ENCODE assay signal across 8 cellular contexts in the genomic region with DNA sequence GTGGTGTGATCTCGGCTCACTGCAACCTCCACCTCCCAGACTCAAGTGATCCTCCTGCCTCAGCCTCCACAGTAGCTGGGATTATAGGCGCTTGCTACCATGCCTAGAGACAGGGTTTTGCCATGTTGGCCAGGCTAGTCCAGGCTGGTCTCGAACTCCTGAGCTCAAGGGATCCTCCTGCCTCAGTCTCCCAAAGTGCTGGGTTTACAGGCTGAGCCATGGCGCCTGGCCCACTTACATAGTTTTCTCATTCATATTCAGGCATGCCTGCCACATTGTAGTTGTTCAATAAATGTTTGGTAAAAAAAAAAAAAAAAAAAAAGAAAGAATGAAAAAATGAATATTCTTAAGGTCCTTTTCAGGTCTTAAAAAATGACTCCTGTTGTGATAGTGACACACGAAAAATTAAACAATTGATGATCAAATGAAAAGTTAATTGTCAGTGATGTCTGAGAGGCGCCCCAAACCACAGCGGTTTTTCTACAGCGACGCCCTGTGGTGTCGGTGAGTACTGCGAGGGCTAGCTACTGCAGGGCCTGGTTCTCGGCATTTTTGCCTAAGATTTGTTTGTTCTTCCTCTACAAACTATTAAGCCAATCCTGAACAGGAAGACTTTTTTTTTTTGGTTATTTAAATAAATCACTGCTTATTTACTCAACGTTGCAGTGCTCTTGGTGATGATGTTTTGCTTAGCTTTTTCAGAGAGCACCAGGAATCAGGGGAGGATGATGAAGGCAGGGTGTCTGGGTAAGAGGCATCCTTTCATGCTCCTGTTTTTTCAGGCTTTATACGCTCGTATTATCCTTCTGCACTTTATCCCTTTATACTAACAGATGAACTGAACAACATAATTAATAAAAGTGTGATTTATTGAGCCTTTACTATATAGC.
DNase-seq lines count a peak whose midpoint lies in the region; ATAC-seq and TF ChIP-seq lines count a peak whose summit lies in the region.

No MANE protein-coding gene starts in this region.

- no peak overlapping the region for H3K4me3 ChIP-seq in OCI-LY7 (ENCODE audit: low read depth, low read length, poor library complexity, severe bottlenecking)
- no peak overlapping the region for H3K4me3 ChIP-seq in breast epithelium
- no peak overlapping the region for H3K4me3 ChIP-seq in left lung

- H3K4me1 ChIP-seq in OCI-LY7 (ENCODE audit: insufficient read depth, low read length, poor library complexity, severe bottlenecking) (no peaks in the 10 kb centered on the region), breast epithelium (no peaks in the 10 kb centered on the region), left lung (no peaks in the 10 kb centered on the region)

- no TSS peak for BruUV-seq in OCI-LY7 (replicated peaks; lab: Mats Ljungman, UMichigan)

- no peaks in the 10 kb centered on the region for H3K9me2 ChIP-seq in OCI-LY7 (ENCODE audit: insufficient read depth, low read length)

- peak; percentile 46 for TF ChIP-seq CTCF in OCI-LY7 (conservative IDR thresholded peaks at IDR 0.05; ENCODE audit: low read length)
- peak; percentile 70 to 82 (median 76) for TF ChIP-seq CTCF in breast epithelium (IDR thresholded peaks at IDR 0.05)
- peak; percentile 84 to 87 for TF ChIP-seq CTCF in left lung (IDR thresholded peaks at IDR 0.05)

- DNase-seq in Right ventricle myocardium inferior (ENCODE audit: missing footprints), result no peak
- DNase-seq in cardiac septum (ENCODE audit: low spot score), result no peak
- DNase-seq in OCI-LY7 (ENCODE audit: low spot score), result no peak
- peak; percentile 32 to 68 for DNase-seq in breast epithelium (ENCODE audit: low spot score in 2 of 2)
- DNase-seq in left lung, result peak in 1 of 2 donors; percentile 42
- peak; percentile 81 for DNase-seq in superior temporal gyrus (ENCODE audit: extremely low spot score)

- peak; percentile 67 for ATAC-seq in Right ventricle myocardium inferior
- peak; percentile 88 for ATAC-seq in HG02759 (IDR thresholded peaks at IDR 0.05; ENCODE audit: unreplicated experiment)
- peak; percentile 93 for ATAC-seq in left lung
- no peak for ATAC-seq in GM19328 (IDR thresholded peaks at IDR 0.05; ENCODE audit: unreplicated experiment)

- intact Hi-C loops in Right ventricle myocardium inferior (cut with DNase I), result loop anchor here (5.0 kb wide), 2 partner anchors 70 to 125 kb away; no protein-coding TSS in a partner anchor
- intact Hi-C loops in cardiac septum (cut with DNase I), result loop anchor here (5.0 kb wide), 2 partner anchors 125 to 350 kb away; no protein-coding TSS in a partner anchor
- intact Hi-C loops in OCI-LY7 (cut with micrococcal nuclease; ENCODE audit: unreplicated experiment), result no loop called here
- intact Hi-C loops in breast epithelium (cut with DNase I; ENCODE audit: low total_unique reads), result no loop called here
- intact Hi-C loops in left lung (cut with DNase I), result loop anchor here in 1 of 2 donors (10.0 kb wide), 1 partner anchor 352 kb away; no protein-coding TSS in a partner anchor

- no peaks in the 10 kb centered on the region for H3K9me3 ChIP-seq in OCI-LY7 (ENCODE audit: low read length)
- H3K9me3 ChIP-seq in breast epithelium, result no peaks in the 10 kb centered on the region
- H3K9me3 ChIP-seq in left lung, result peaks cover 0 to 15% of the 10 kb centered on the region in 2 donors

- H2AFZ ChIP-seq in OCI-LY7 (ENCODE audit: low read length), result no peak overlapping the region

- no peak for TF ChIP-seq POLR2A in breast epithelium (IDR thresholded peaks at IDR 0.05)

- H3K79me2 ChIP-seq in OCI-LY7 (ENCODE audit: insufficient read depth, low read depth, low read length), result no peaks in the 10 kb centered on the region

- CTCF ChIA-PET in OCI-LY7 (lab: Charles Lee; ENCODE audit: unreplicated experiment), result no interaction called here

- H4K20me1 ChIP-seq in OCI-LY7 (ENCODE audit: insufficient read depth, low read length), result no peaks in the 10 kb centered on the region

- H3K4me2 ChIP-seq in OCI-LY7 (ENCODE audit: low read length), result no peak overlapping the region

- H3K27ac ChIP-seq in OCI-LY7 (ENCODE audit: low read depth, low read length, poor library complexity, severe bottlenecking) (no peak overlapping the region), breast epithelium (no peak overlapping the region), left lung (no peak overlapping the region)

- no peaks in the 10 kb centered on the region for H3K27me3 ChIP-seq in breast epithelium
- H3K27me3 ChIP-seq in left lung, result no peaks in the 10 kb centered on the region

- H3K36me3 ChIP-seq in OCI-LY7 (ENCODE audit: insufficient read depth, low read length) (no peaks in the 10 kb centered on the region), breast epithelium (no peaks in the 10 kb centered on the region), left lung (no peaks in the 10 kb centered on the region)

- POLR2A ChIA-PET in OCI-LY7 (lab: Charles Lee), result interaction anchor here (0.7 kb wide), 1 partner anchor 115 kb away, joined by 5 read pairs; no protein-coding TSS in a partner anchor

Comparison
In these comparisons a context has a peak if more than half of its experiments do, and no peak if none do; other contexts are left out.
1. DNase-seq: peak in breast epithelium (2 of 2) and superior temporal gyrus (single experiment); none in Right ventricle myocardium inferior (single experiment), cardiac septum (single experiment) and OCI-LY7 (single experiment).
2. intact Hi-C loops: an anchor here in Right ventricle myocardium inferior (5.0 kb wide) and cardiac septum (5.0 kb wide); none called in OCI-LY7 and breast epithelium.
3. Peak in every context shown above with its lines, with median percentiles within 50 percentile points of each other: CTCF ChIP-seq.